23 cellular contexts compared by ENCODE assay signal in genomic region chr20:10462516-10462915, GRCh38. TPM values are rescaled to one million over a fixed set of nuclear protein-coding genes. Genes with fewer than 3 reads are reported as not detected.
A peak's percentile ranks its signal among the peaks of the same experiment; 100 is the strongest.
DNase-seq lines count a peak whose midpoint lies in the region; ATAC-seq, FAIRE-seq and TF ChIP-seq lines count a peak whose summit lies in the region.
"Had no signal": no experiment of that assay in that cellular context is flagged by ENCODE, and none has a peak within 500 bp of the region (broad histone marks: within the 10 kb centered on the region; RNA-seq: fewer than 3 reads in every experiment).

No MANE protein-coding gene starts in this region.

- no peak overlapping the region for H3K27ac ChIP-seq in HepG2 (ENCODE audit: extremely low read length, insufficient read depth, low read length)
- H3K27ac ChIP-seq in right lobe of liver, result no peak overlapping the region
- no peak overlapping the region for H3K27ac ChIP-seq in GM12878 (ENCODE audit: control insufficient read depth, insufficient read depth)
- peak overlapping the region; percentile 71 for H3K27ac ChIP-seq in neutrophil
- no peak overlapping the region for H3K27ac ChIP-seq in ascending aorta
- H3K27ac ChIP-seq: BLaER1, PC-9, SK-N-MC had no signal

- H3K79me2 ChIP-seq in HepG2 (ENCODE audit: insufficient read depth, low read length) (peaks cover 11% of the 10 kb centered on the region), GM12878 (ENCODE audit: control insufficient read depth, insufficient read depth, low read length) (peaks cover 1% of the 10 kb centered on the region)

- H3K9ac ChIP-seq in HepG2 (ENCODE audit: insufficient read depth, low read depth, low read length) (no peak overlapping the region), GM12878 (ENCODE audit: control insufficient read depth, insufficient read depth, low read length) (no peak overlapping the region)
- H3K9ac ChIP-seq: BLaER1 had no signal

- H3K9me3 Mint-ChIP-seq in immature natural killer cell, result peaks cover 0 to 3% (median 0%) of the 10 kb centered on the region in 6 donors

- no TSS peak for BruUV-seq in HepG2 (replicated peaks; lab: Mats Ljungman, UMichigan)
- TSS peak; percentile 43 for BruUV-seq in GM12878 (replicated peaks; lab: Mats Ljungman, UMichigan)

- CTCF ChIA-PET in HepG2 (lab: Yijun Ruan, JAX; ENCODE audit: low intra/inter-chr PET ratio, low total read pairs) (no interaction called here), GM12878 (lab: Yijun Ruan, JAX) (interaction anchor here (1.0 to 1.6 kb wide), 3 partner anchors 12 to 35 kb away, joined by 4 to 7 read pairs (median 5); partner anchors contain the start of genes MKKS and SLX4IP)

- peaks cover 0 to 6% of the 10 kb centered on the region in 2 donors for H3K4me1 Mint-ChIP-seq in immature natural killer cell

- no peaks in the 10 kb centered on the region for H3K27me3 ChIP-seq in HepG2 (ENCODE audit: control insufficient read depth in 1 of 2, insufficient read depth in 2 of 2, low read length in 2 of 2)
- no peaks in the 10 kb centered on the region for H3K27me3 ChIP-seq in right lobe of liver
- H3K27me3 ChIP-seq in GM12878 (replicated peaks in 1 of 2; ENCODE audit: control insufficient read depth in 2 of 2, insufficient read depth in 2 of 2, low read length in 1 of 2), result no peaks in the 10 kb centered on the region
- no peaks in the 10 kb centered on the region for H3K27me3 ChIP-seq in neutrophil
- no peaks in the 10 kb centered on the region for H3K27me3 ChIP-seq in ascending aorta
- H3K27me3 ChIP-seq: BLaER1, MG63 had no signal

- in situ Hi-C loops in HepG2 (cut with HindIII; ENCODE audit: extremely low pct_ligation_motif_present, low pct_unique_long_range_greater_than_20kb) (no loop called here), GM12878 (cut with MboI) (no loop called here)

- peaks cover 11% of the 10 kb centered on the region for H3K9me3 ChIP-seq in HepG2 (ENCODE audit: low read length)
- H3K9me3 ChIP-seq in right lobe of liver, result no peaks in the 10 kb centered on the region
- peaks cover 8% of the 10 kb centered on the region; the same call in 2 of the 3 replicates for H3K9me3 ChIP-seq in GM12878 (replicated peaks; ENCODE audit: control insufficient read depth, insufficient read depth, low read length)
- no peaks in the 10 kb centered on the region for H3K9me3 ChIP-seq in neutrophil
- H3K9me3 ChIP-seq in ascending aorta, result no peaks in the 10 kb centered on the region
- H3K9me3 ChIP-seq: MG63 had no signal

- no peak for DNase-seq in HepG2 (ENCODE audit: low spot score)
- DNase-seq in right lobe of liver, result no peak
- DNase-seq in HT1080 (ENCODE audit: low read depth), result peak; percentile 42
- no peak for DNase-seq in GM12878 (ENCODE audit: low read depth, low spot score)
- DNase-seq in ascending aorta (ENCODE audit: low spot score in 2 of 2), result no peak
- no peak for DNase-seq in NCI-H1694 treated with DMSO at 0.1 percent for 48 hours (lab: John Stamatoyannopoulos, UW)
- no peak for DNase-seq in immature natural killer cell
- DNase-seq: 8988T; CD4-positive, alpha-beta T cell; Kasumi-1; MG63; NCI-H1105 treated with DMSO at 0.1 percent for 48 hours; NCI-H146; NCI-H2029 treated with DMSO at 0.1 percent for 48 hours; NCI-H2227 treated with DMSO at 0.1 percent for 48 hours; NCI-H526 treated with DMSO at 0.1 percent for 48 hours; PC-9; SHP77 treated with DMSO at 0.1 percent for 48 hours had no signal

- ATAC-seq in HepG2 (no peak), right lobe of liver (no peak), GM12878 (no peak)

- RAD21 ChIA-PET in GM12878 (lab: Charles Lee; ENCODE audit: unreplicated experiment), result no interaction called here

- TF ChIP-seq CTCF in HepG2 (CRISPR knock-in tag; IDR thresholded peaks at IDR 0.05) (no peak), right lobe of liver (IDR thresholded peaks at IDR 0.05) (no peak), GM12878 (IDR thresholded peaks at IDR 0.05 in 2 of 3, conservative IDR thresholded peaks at IDR 0.05 in 1 of 3; ENCODE audit: control insufficient read depth in 2 of 3, extremely low read depth in 1 of 3, insufficient read depth in 1 of 3, low read depth in 3 of 3, low read length in 3 of 3) (no peak), neutrophil (IDR thresholded peaks at IDR 0.05) (no peak), ascending aorta (IDR thresholded peaks at IDR 0.05) (no peak)

- H3K27me3 Mint-ChIP-seq in immature natural killer cell (ENCODE audit: low read depth in 3 of 3), result no peaks in the 10 kb centered on the region
- H3K27me3 Mint-ChIP-seq: CD4-positive, alpha-beta T cell had no signal

- SMC1A ChIA-PET in GM12878 (lab: Charles Lee; ENCODE audit: uncharacterized antibody, unreplicated experiment), result interaction anchor here (1.1 to 1.4 kb wide), 4 partner anchors 14 to 146 kb away, joined by 3 to 4 read pairs (median 4); no protein-coding TSS in a partner anchor

- no peak overlapping the region for H2AFZ ChIP-seq in HepG2 (ENCODE audit: low read length)
- H2AFZ ChIP-seq in GM12878 (ENCODE audit: control insufficient read depth, low read depth, low read length), result no peak overlapping the region
- H2AFZ ChIP-seq: PC-9 had no signal

- intact Hi-C loops in HepG2 (cut with micrococcal nuclease; ENCODE audit: unreplicated experiment), result loop anchor here (10.0 kb wide), 2 partner anchors 202 to 522 kb away; no protein-coding TSS in a partner anchor
- intact Hi-C loops in right lobe of liver (cut with DNase I), result no loop called here
- intact Hi-C loops in GM12878 (cut with micrococcal nuclease; ENCODE audit: unreplicated experiment), result no loop called here
- intact Hi-C loops in ascending aorta (cut with DNase I), result no loop called here

- TF ChIP-seq EP300 in HepG2 (IDR thresholded peaks at IDR 0.05; ENCODE audit: low read depth in 2 of 2, low read length in 2 of 2), result no peak
- TF ChIP-seq EP300 in HepG2 (CRISPR knock-in tag; IDR thresholded peaks at IDR 0.05; ENCODE audit: borderline replicate concordance), result no peak
- no peak for TF ChIP-seq EP300 in GM12878 (IDR thresholded peaks at IDR 0.05; ENCODE audit: borderline replicate concordance in 1 of 2, control insufficient read depth in 1 of 2, low read depth in 2 of 2, low read length in 2 of 2)

- H3K36me3 ChIP-seq in HepG2 (replicated peaks in 1 of 2; ENCODE audit: control insufficient read depth in 1 of 2, insufficient read depth in 2 of 2, low read length in 2 of 2), result no peaks in the 10 kb centered on the region; a peak in 1 of 5 replicates
- H3K36me3 ChIP-seq in right lobe of liver, result no peaks in the 10 kb centered on the region
- H3K36me3 ChIP-seq in GM12878 (ENCODE audit: control insufficient read depth in 2 of 2, insufficient read depth in 2 of 2, low read length in 1 of 2), result peaks cover 0 to 2% of the 10 kb centered on the region in 2 experiments; a peak in 2 of 4 replicates
- no peaks in the 10 kb centered on the region for H3K36me3 ChIP-seq in neutrophil
- H3K36me3 ChIP-seq in ascending aorta, result no peaks in the 10 kb centered on the region
- H3K36me3 ChIP-seq: MG63 had no signal

- no peaks in the 10 kb centered on the region for H4K20me1 ChIP-seq in HepG2 (ENCODE audit: insufficient read depth, low read length)
- no peaks in the 10 kb centered on the region for H4K20me1 ChIP-seq in GM12878 (ENCODE audit: control insufficient read depth, insufficient read depth)
- H4K20me1 ChIP-seq: BLaER1 had no signal

- no peak overlapping the region for H3K4me3 ChIP-seq in HepG2 (replicated peaks in 1 of 3; ENCODE audit: insufficient read depth in 1 of 3, low read depth in 2 of 3, low read length in 3 of 3)
- H3K4me3 ChIP-seq in right lobe of liver, result no peak overlapping the region
- no peak overlapping the region for H3K4me3 ChIP-seq in GM12878
- no peak overlapping the region for H3K4me3 ChIP-seq in neutrophil (ENCODE audit: low read depth in 1 of 2, low read length in 1 of 2)
- H3K4me3 ChIP-seq in ascending aorta, result no peak overlapping the region
- H3K4me3 ChIP-seq: BLaER1, K562, MG63, PC-9, SK-N-MC had no signal

- H3K4me2 ChIP-seq in HepG2 (ENCODE audit: low read depth, low read length) (no peak overlapping the region), GM12878 (ENCODE audit: control insufficient read depth, insufficient read depth) (no peak overlapping the region)
- H3K4me2 ChIP-seq: BLaER1, PC-9 had no signal

- H3K4me1 ChIP-seq in HepG2 (ENCODE audit: insufficient read depth, low read length), result peaks cover 23% of the 10 kb centered on the region
- no peaks in the 10 kb centered on the region for H3K4me1 ChIP-seq in right lobe of liver
- no peaks in the 10 kb centered on the region for H3K4me1 ChIP-seq in GM12878 (ENCODE audit: control insufficient read depth, insufficient read depth, low read length)
- peaks cover 36 to 41% of the 10 kb centered on the region in 2 experiments for H3K4me1 ChIP-seq in neutrophil (ENCODE audit: control insufficient read depth in 1 of 2, insufficient read depth in 1 of 2, low read depth in 1 of 2, low read length in 1 of 2)
- H3K4me1 ChIP-seq in ascending aorta, result peaks cover 0 to 9% of the 10 kb centered on the region in 2 donors
- H3K4me1 ChIP-seq: BLaER1 had no signal

- TF ChIP-seq RAD21 in HepG2 (CRISPR knock-in tag; IDR thresholded peaks at IDR 0.05) (no peak), GM12878 (IDR thresholded peaks at IDR 0.05; ENCODE audit: insufficient read depth, low read depth, low read length) (no peak)

- FAIRE-seq in HepG2 (lab: Jason Lieb, UNC), result no peak
- FAIRE-seq in GM12878 (lab: Jason Lieb, UNC), result no peak
- FAIRE-seq: D721Med had no signal

- H3K4me3 Mint-ChIP-seq in immature natural killer cell, result no peak overlapping the region
- H3K4me3 Mint-ChIP-seq: CD4-positive, alpha-beta T cell had no signal

- POLR2A ChIA-PET in HepG2 (lab: Yijun Ruan, JAX) (no interaction called here), GM12878 (lab: Charles Lee) (no interaction called here)

- TF ChIP-seq POLR2A in HepG2 (IDR thresholded peaks at IDR 0.05; ENCODE audit: insufficient read depth in 1 of 2, low read depth in 2 of 2, low read length in 2 of 2) (no peak), right lobe of liver (IDR thresholded peaks at IDR 0.05) (no peak), GM12878 (IDR thresholded peaks at IDR 0.05; ENCODE audit: low read depth, low read length) (no peak)

- H3K27ac Mint-ChIP-seq in immature natural killer cell, result no peak overlapping the region
- H3K27ac Mint-ChIP-seq: CD4-positive, alpha-beta T cell had no signal

- peaks cover 12 to 42% (median 25%) of the 10 kb centered on the region in 3 donors for H3K36me3 Mint-ChIP-seq in immature natural killer cell

RNA-seq across cellular contexts. Expression of gene SLX4IP, which starts 27.4 kb away (rescaled TPM):
- 7.3 and 9.5 TPM in 2 replicates for total RNA-seq in HepG2 (2016; rRNA removed; fragmentation: Illumina TruSeq; extraction: Trizol)
- total RNA-seq in HepG2 (2016; cell fraction: cytosol; rRNA removed; fragmentation: Illumina TruSeq; extraction: Trizol; ENCODE audit: low read depth), result 0.81 and 0.97 TPM in 2 replicates
- 6.8 and 8.5 TPM in 2 replicates for total RNA-seq in HepG2 (2016; cell fraction: insoluble cytoplasmic fraction; rRNA removed; fragmentation: Illumina TruSeq; extraction: Trizol)
- total RNA-seq in HepG2 (2016; cell fraction: membrane; rRNA removed; fragmentation: Illumina TruSeq; extraction: Trizol), result 3.8 and 4.3 TPM in 2 replicates
- total RNA-seq in HepG2 (2016; cell fraction: nucleus; rRNA removed; fragmentation: Illumina TruSeq; extraction: Trizol), result 9.5 and 10.9 TPM in 2 replicates
- polyA plus RNA-seq in HepG2 (2011; rRNA removed), result 3.1 and 3.6 TPM in 2 replicates
- polyA plus RNA-seq in HepG2 (2011; cell fraction: cytosol; rRNA removed), result 1.6 and 1.8 TPM in 2 replicates
- 5.5 and 5.7 TPM in 2 replicates for polyA plus RNA-seq in HepG2 (2011; cell fraction: nucleus; rRNA removed)
- polyA plus RNA-seq in HepG2 (2012), result 2.5 and 3.1 TPM in 2 replicates
- polyA plus RNA-seq in HepG2 (2016; cell fraction: cytosol; fragmentation: Illumina TruSeq; extraction: Trizol; ENCODE audit: low read depth), result 0.32 and 0.38 TPM in 2 replicates
- polyA plus RNA-seq in HepG2 (2016; cell fraction: insoluble cytoplasmic fraction; fragmentation: Illumina TruSeq; extraction: Trizol; ENCODE audit: low read depth), result 4.0 TPM in 2 replicates
- polyA plus RNA-seq in HepG2 (2016; cell fraction: membrane; fragmentation: Illumina TruSeq; extraction: Trizol; ENCODE audit: low read depth), result 1.1 and 1.2 TPM in 2 replicates
- polyA plus RNA-seq in HepG2 (2016; cell fraction: nucleus; fragmentation: Illumina TruSeq; extraction: Trizol; ENCODE audit: insufficient read depth, low read depth), result 9.4 and 10.0 TPM in 2 replicates
- polyA minus RNA-seq in HepG2 (2011; rRNA and poly(A)+ RNA removed; ENCODE audit: low replicate concordance), result 4.8 and 8.5 TPM in 2 replicates
- polyA minus RNA-seq in HepG2 (2011; cell fraction: cytosol; rRNA and poly(A)+ RNA removed), result 7.0 and 7.6 TPM in 2 replicates
- 17.0 and 21.4 TPM in 2 replicates for polyA minus RNA-seq in HepG2 (2011; cell fraction: nucleus; rRNA and poly(A)+ RNA removed)
- 1 to 10 TPM; 2.0 to 4.0 (median 3.5) TPM for total RNA-seq in right lobe of liver
- total RNA-seq in HT1080 (2014; rRNA removed; shearing (Covaris generic)), result 3.7 and 3.9 TPM in 2 replicates
- 1.5 and 2.5 TPM in 2 replicates for polyA plus RNA-seq in HT1080 (2015; cell fraction: cytosol; rRNA removed)
- 4.2 and 5.5 TPM in 2 replicates for polyA plus RNA-seq in HT1080 (2015; cell fraction: nucleus; rRNA removed)
- total RNA-seq in GM12878 (2013; cell fraction: nucleolus; rRNA removed), result 20.4 and 21.8 TPM in 2 replicates
- 5.7 and 6.4 TPM in 2 replicates for total RNA-seq in GM12878 (2014; rRNA removed)
- total RNA-seq in GM12878 (2014; rRNA removed; fragmentation: Illumina TruSeq; extraction: Trizol), result 6.9 and 7.1 TPM in 2 replicates
- total RNA-seq in GM12878 (2021), result 5.9 and 6.4 TPM in 2 replicates
- 2.0 TPM for polyA plus RNA-seq in GM12878 (2011; ENCODE audit: low read depth)
- 6.7 and 8.6 TPM in 2 replicates for polyA plus RNA-seq in GM12878 (2011; rRNA removed)
- polyA plus RNA-seq in GM12878 (2011; cell fraction: cytosol; rRNA removed), result 3.7 and 4.1 TPM in 2 replicates
- 13.6 and 14.2 TPM in 2 replicates for polyA plus RNA-seq in GM12878 (2011; cell fraction: nucleus; rRNA removed)
- 3.3 and 3.9 TPM in 2 replicates for polyA plus RNA-seq in GM12878 (2012)
- 3.6 and 6.3 TPM in 2 replicates for polyA plus RNA-seq in GM12878 (2014; fragmentation: Illumina TruSeq; extraction: Trizol)
- polyA plus RNA-seq in GM12878 (2014; fragmentation: Nextera tagmentation; extraction: Ambion mirVana), result 1 to 10 TPM; 3.0 to 8.0 TPM
- 2.2 TPM in 2 replicates for polyA plus RNA-seq in GM12878 (2014; rRNA removed)
- polyA plus RNA-seq in GM12878 (2016; fragmentation: Nextera tagmentation; extraction: Ambion mirVana), result 10 to 100 TPM; 10.1 to 11.0 TPM
- 19.2 and 19.5 TPM in 2 replicates for polyA minus RNA-seq in GM12878 (2011; rRNA and poly(A)+ RNA removed)
- 7.4 and 8.1 TPM in 2 replicates for polyA minus RNA-seq in GM12878 (2011; cell fraction: cytosol; rRNA and poly(A)+ RNA removed)
- 10.5 and 13.4 TPM in 2 replicates for polyA minus RNA-seq in GM12878 (2011; cell fraction: nucleus; rRNA and poly(A)+ RNA removed)
- 4.5 TPM for total RNA-seq in ascending aorta
- 1 to 10 TPM in 1 of 3 donors, under 1 TPM in 2; 0.52 to 1.6 (median 0.75) TPM for polyA plus RNA-seq in immature natural killer cell

RNA-seq across cellular contexts. Expression of gene MKKS, which starts 28.5 kb away (rescaled TPM):
- total RNA-seq in HepG2 (2016; rRNA removed; fragmentation: Illumina TruSeq; extraction: Trizol) (26.7 and 44.8 TPM in 2 replicates), right lobe of liver (10 to 100 TPM; 11.4 to 17.6 (median 12.1) TPM), GM12878 (2014; rRNA removed) (4.3 and 5.6 TPM in 2 replicates), GM12878 (2014; rRNA removed; fragmentation: Illumina TruSeq; extraction: Trizol) (6.5 and 7.0 TPM in 2 replicates), GM12878 (2021) (7.5 and 7.7 TPM in 2 replicates), ascending aorta (7.3 TPM)
- total RNA-seq in HepG2 (2016; cell fraction: cytosol; rRNA removed; fragmentation: Illumina TruSeq; extraction: Trizol; ENCODE audit: low read depth), result 5.3 and 6.8 TPM in 2 replicates
- total RNA-seq in HepG2 (2016; cell fraction: insoluble cytoplasmic fraction; rRNA removed; fragmentation: Illumina TruSeq; extraction: Trizol), result 25.8 and 43.2 TPM in 2 replicates
- 38.7 and 41.1 TPM in 2 replicates for total RNA-seq in HepG2 (2016; cell fraction: membrane; rRNA removed; fragmentation: Illumina TruSeq; extraction: Trizol)
- 19.6 and 20.4 TPM in 2 replicates for total RNA-seq in HepG2 (2016; cell fraction: nucleus; rRNA removed; fragmentation: Illumina TruSeq; extraction: Trizol)
- polyA plus RNA-seq in HepG2 (2011; rRNA removed) (29.7 and 34.5 TPM in 2 replicates), GM12878 (2011; rRNA removed) (17.9 and 21.7 TPM in 2 replicates), GM12878 (2014; fragmentation: Illumina TruSeq; extraction: Trizol) (9.8 and 14.8 TPM in 2 replicates), GM12878 (2014; fragmentation: Nextera tagmentation; extraction: Ambion mirVana) (1 to 10 TPM; 4.8 to 5.9 TPM), GM12878 (2014; rRNA removed) (6.5 and 7.7 TPM in 2 replicates), GM12878 (2016; fragmentation: Nextera tagmentation; extraction: Ambion mirVana) (10 to 100 TPM; 14.0 to 14.9 TPM), immature natural killer cell (10 to 100 TPM; 17.3 to 27.5 (median 26.8) TPM)
- 14.1 and 21.7 TPM in 2 replicates for polyA plus RNA-seq in HepG2 (2011; cell fraction: cytosol; rRNA removed)
- 10.6 and 13.5 TPM in 2 replicates for polyA plus RNA-seq in HepG2 (2011; cell fraction: nucleus; rRNA removed)
- 23.4 and 27.8 TPM in 2 replicates for polyA plus RNA-seq in HepG2 (2012)
- polyA plus RNA-seq in HepG2 (2016; cell fraction: cytosol; fragmentation: Illumina TruSeq; extraction: Trizol; ENCODE audit: low read depth), result 8.1 and 13.3 TPM in 2 replicates
- polyA plus RNA-seq in HepG2 (2016; cell fraction: insoluble cytoplasmic fraction; fragmentation: Illumina TruSeq; extraction: Trizol; ENCODE audit: low read depth), result 46.7 and 49.7 TPM in 2 replicates
- polyA plus RNA-seq in HepG2 (2016; cell fraction: membrane; fragmentation: Illumina TruSeq; extraction: Trizol; ENCODE audit: low read depth), result 27.1 and 37.0 TPM in 2 replicates
- 28.9 and 30.4 TPM in 2 replicates for polyA plus RNA-seq in HepG2 (2016; cell fraction: nucleus; fragmentation: Illumina TruSeq; extraction: Trizol; ENCODE audit: insufficient read depth, low read depth)
- 5.5 and 13.2 TPM in 2 replicates for polyA minus RNA-seq in HepG2 (2011; rRNA and poly(A)+ RNA removed; ENCODE audit: low replicate concordance)
- polyA minus RNA-seq in HepG2 (2011; cell fraction: cytosol; rRNA and poly(A)+ RNA removed), result 8.6 and 10.6 TPM in 2 replicates
- polyA minus RNA-seq in HepG2 (2011; cell fraction: nucleus; rRNA and poly(A)+ RNA removed), result 13.6 and 26.7 TPM in 2 replicates
- 8.6 and 14.8 TPM in 2 replicates for total RNA-seq in HT1080 (2014; rRNA removed; shearing (Covaris generic))
- polyA plus RNA-seq in HT1080 (2015; cell fraction: cytosol; rRNA removed), result 15.0 and 16.8 TPM in 2 replicates
- polyA plus RNA-seq in HT1080 (2015; cell fraction: nucleus; rRNA removed), result 10.8 and 13.5 TPM in 2 replicates
- 16.1 and 17.6 TPM in 2 replicates for total RNA-seq in GM12878 (2013; cell fraction: nucleolus; rRNA removed)
- 2.4 TPM for polyA plus RNA-seq in GM12878 (2011; ENCODE audit: low read depth)
- 6.9 and 7.0 TPM in 2 replicates for polyA plus RNA-seq in GM12878 (2011; cell fraction: cytosol; rRNA removed)
- 8.1 and 11.7 TPM in 2 replicates for polyA plus RNA-seq in GM12878 (2011; cell fraction: nucleus; rRNA removed)
- 3.3 and 5.2 TPM in 2 replicates for polyA plus RNA-seq in GM12878 (2012)
- 9.6 and 14.6 TPM in 2 replicates for polyA minus RNA-seq in GM12878 (2011; rRNA and poly(A)+ RNA removed)
- 1.8 and 2.1 TPM in 2 replicates for polyA minus RNA-seq in GM12878 (2011; cell fraction: cytosol; rRNA and poly(A)+ RNA removed)
- 5.1 and 5.2 TPM in 2 replicates for polyA minus RNA-seq in GM12878 (2011; cell fraction: nucleus; rRNA and poly(A)+ RNA removed)
